In genomic region chr19:13012690-13013608, GRCh38 we compare ENCODE assay signal across 9 cellular contexts. TPM values are rescaled to one million over a fixed set of nuclear protein-coding genes. Genes with fewer than 3 reads are reported as not detected.
DNase-seq lines count a peak whose midpoint lies in the region; ATAC-seq and FAIRE-seq lines count a peak whose summit lies in the region.
"Had no signal": no experiment of that assay in that cellular context is flagged by ENCODE, and none has a peak within 500 bp of the region (broad histone marks: within the 10 kb centered on the region; RNA-seq: fewer than 3 reads in every experiment).

No MANE protein-coding gene starts in this region.

- H3K27me3 Mint-ChIP-seq in effector memory CD8-positive, alpha-beta T cell = peaks cover 70 to 99% of the 10 kb centered on the region in 2 donors

- H3K4me3 Mint-ChIP-seq in effector memory CD8-positive, alpha-beta T cell = peak overlapping the region; percentile 89 to 91

- no peak for DNase-seq in GM18507 (ENCODE audit: extremely low spot score, insufficient read length, low read depth)
- DNase-seq in SW480 (ENCODE audit: low spot score) = peak; percentile 72
- peak in 2 of 3 experiments; percentile 18 to 40 for DNase-seq in effector memory CD8-positive, alpha-beta T cell
- no peak for DNase-seq in amniotic stem cell (lab: John Stamatoyannopoulos, UW)
- DNase-seq in hippocampal formation (lab: John Stamatoyannopoulos, UW) = no peak

- peak overlapping the region; percentile 81 to 89 for H3K27ac Mint-ChIP-seq in effector memory CD8-positive, alpha-beta T cell

- H3K27ac ChIP-seq in muscle layer of colon (ENCODE audit: low read depth, low read length) = peak overlapping the region; percentile 85
- H3K27ac ChIP-seq in urinary bladder (ENCODE audit: low read depth) = peak overlapping the region; percentile 93

- peaks cover 11% of the 10 kb centered on the region for H3K36me3 Mint-ChIP-seq in effector memory CD8-positive, alpha-beta T cell (ENCODE audit: insufficient read depth)

- peak; percentile 69 for ATAC-seq in effector memory CD8-positive, alpha-beta T cell (replicated peaks)
- no peak for ATAC-seq in HG03159 (IDR thresholded peaks at IDR 0.05; ENCODE audit: unreplicated experiment)

- H3K36me3 ChIP-seq in muscle layer of colon (ENCODE audit: insufficient read depth, low read length) = peaks cover 8% of the 10 kb centered on the region
- H3K36me3 ChIP-seq in urinary bladder (ENCODE audit: insufficient read depth) = no peaks in the 10 kb centered on the region

- H3K9ac ChIP-seq in muscle layer of colon (ENCODE audit: low read length) = peak overlapping the region; percentile 14

- no peaks in the 10 kb centered on the region for H3K9me3 ChIP-seq in muscle layer of colon (ENCODE audit: low read length)

- H3K4me1 Mint-ChIP-seq in effector memory CD8-positive, alpha-beta T cell (ENCODE audit: low read depth in 2 of 2) = peaks cover 19 to 24% of the 10 kb centered on the region in 2 donors

- H3K4me3 ChIP-seq in muscle layer of colon (ENCODE audit: low read depth in 1 of 2, low read length in 2 of 2) = peak overlapping the region; percentile 17 to 49
- peak overlapping the region; percentile 43 for H3K4me3 ChIP-seq in urinary bladder (ENCODE audit: low read depth, low read length)

- FAIRE-seq in GM18507 (lab: Jason Lieb, UNC) = peak; percentile 54

- no peaks in the 10 kb centered on the region for H3K27me3 ChIP-seq in muscle layer of colon (ENCODE audit: control insufficient read depth in 1 of 2, insufficient read depth in 2 of 2, low read length in 2 of 2)

- peaks cover 90% of the 10 kb centered on the region for H3K4me1 ChIP-seq in muscle layer of colon (ENCODE audit: insufficient read depth, low read length)
- no peaks in the 10 kb centered on the region for H3K4me1 ChIP-seq in urinary bladder (ENCODE audit: insufficient read depth)

- H3K9me3 Mint-ChIP-seq in effector memory CD8-positive, alpha-beta T cell = no peaks in the 10 kb centered on the region

- 34% methylated on average over 52 of the region's 52 CpGs for WGBS in urinary bladder

RNA-seq across cellular contexts. Expression of gene NFIX, which starts 17.7 kb away (rescaled TPM):
- total RNA-seq in urinary bladder = 83.5 TPM
- 88.6 TPM for polyA plus RNA-seq in urinary bladder

RNA-seq across cellular contexts. Expression of gene DAND5, which starts 43.6 kb away (rescaled TPM):
- total RNA-seq in urinary bladder = not detected
- polyA plus RNA-seq in urinary bladder = not detected
- total RNA-seq: T-helper 2 cell treated with Interferon-gamma antibody and Interleukin-4, amounts not matched to agents 100 ng/mL and 5 ng/mL, for 36 hours had no signal

RNA-seq across cellular contexts. Expression of gene GADD45GIP1, which starts 55.9 kb away (rescaled TPM):
- 7.3 TPM for total RNA-seq in urinary bladder
- polyA plus RNA-seq in urinary bladder = 45.9 TPM

Comparison
In these comparisons a context has a peak if more than half of its experiments do, and no peak if none do; other contexts are left out.
1. DNase-seq: peak in SW480 (single experiment) and effector memory CD8-positive, alpha-beta T cell (2 of 3); none in GM18507 (single experiment), amniotic stem cell (single experiment) and hippocampal formation (0 of 2).